28 cellular contexts compared by ENCODE assay signal in genomic region chr12:51522696-51523095, GRCh38.
"Had no signal": no experiment of that assay in that cellular context is flagged by ENCODE, and none has a peak within 500 bp of the region (broad histone marks: within the 10 kb centered on the region; RNA-seq: fewer than 3 reads in every experiment).

No MANE protein-coding gene starts in this region.

- FAIRE-seq: astrocyte, colon had no signal

- ATAC-seq: activated CD4-positive, alpha-beta T cell treated with anti-CD3 and anti-CD28 coated beads for 36 hours; activated T-helper 17 cell treated with anti-CD3 and anti-CD28 coated beads, Interleukin-2, amount 50 U/mL, for 72 hours; T-cell had no signal

- H3K27me3 ChIP-seq: brain microvascular endothelial cell, Peyer's patch, SJSA1 had no signal

- DNase-seq: activated CD4-positive, alpha-beta memory T cell treated with anti-CD3 and anti-CD28 coated beads, Interleukin-2, amount 10 ng/mL, durations not matched to agents 7 days and 5 days; activated CD4-positive, alpha-beta T cell treated with anti-CD3 and anti-CD28 coated beads for 36 hours; activated CD4-positive, alpha-beta T cell treated with anti-CD3 and anti-CD28 coated beads, Interleukin-2, amount 50 U/mL, for 1 hour; activated CD4-positive, CD25-positive, alpha-beta regulatory T cell; activated gamma-delta T cell treated with Interleukin-2 at 50 U/mL for 16 hours; activated naive CD4-positive, alpha-beta T cell treated with anti-CD3 and anti-CD28 coated beads, Interleukin-2, amount 10 ng/mL, durations not matched to agents 7 days and 5 days; activated T-cell treated with anti-CD3 and anti-CD28 coated beads for 4 hours; activated T-cell treated with anti-CD3 and anti-CD28 coated beads, Interleukin-2, amount 50 U/mL, for 48 hours; brain microvascular endothelial cell; cerebellar nuclear complex; NCI-H1092; NCI-H1417; NCI-H2029; NCI-H2107; NCI-H345; NCI-H510A; NCI-H526 treated with DMSO at 0.1 percent for 48 hours; NCI-H82; SHP77; T-cell had no signal

- H3K9ac ChIP-seq: KMS-11 had no signal

- H3K4me1 ChIP-seq: SJSA1 had no signal

- H3K4me2 ChIP-seq: KMS-11 had no signal

- H3K36me3 ChIP-seq: brain microvascular endothelial cell, Peyer's patch, SJSA1 had no signal

- H3K27ac ChIP-seq: brain microvascular endothelial cell, KMS-11, RWPE1, SJSA1, VCaP had no signal

- H3K4me3 ChIP-seq: Peyer's patch, SJSA1 had no signal

- H3K9me3 ChIP-seq: Peyer's patch, SJSA1 had no signal
